In the genomic region with DNA sequence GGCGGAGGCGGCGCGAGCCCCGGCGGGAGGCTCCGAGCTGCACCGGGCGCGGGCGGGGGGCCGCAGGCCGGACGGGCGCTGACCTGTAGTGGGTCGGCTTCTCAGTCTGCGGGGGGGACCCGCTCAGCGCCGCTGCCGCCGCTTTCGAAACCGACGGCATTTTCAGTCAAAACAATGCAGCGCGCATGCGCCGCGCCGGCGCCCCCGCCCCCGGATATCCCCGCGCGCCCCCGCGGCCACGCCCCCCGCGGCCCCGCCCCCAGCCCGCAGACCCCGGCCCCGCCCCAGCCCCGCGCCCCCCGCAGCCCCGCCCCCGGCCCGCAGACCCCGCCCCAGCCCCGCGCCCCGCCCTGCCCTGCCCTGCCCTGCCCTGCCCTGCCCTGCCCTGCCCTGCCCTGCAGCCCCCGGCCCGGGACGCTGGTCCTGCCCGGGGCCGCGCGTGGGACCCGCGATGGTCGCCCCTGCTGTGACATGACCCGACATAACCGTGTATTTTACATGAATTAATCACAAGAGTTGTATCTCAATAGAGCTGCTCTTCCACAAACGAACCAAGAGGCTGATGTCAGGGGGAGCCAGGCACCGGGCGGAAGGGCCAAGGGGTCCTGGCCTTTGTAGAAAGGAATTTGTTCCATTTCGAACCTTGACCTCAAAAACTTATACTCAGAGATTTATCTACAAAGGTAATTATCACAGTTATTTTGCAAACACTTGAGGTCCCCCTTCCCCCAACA, we compare ENCODE assay signal across 8 cellular contexts.
DNase-seq lines count a peak whose midpoint lies in the region; ATAC-seq lines count a peak whose summit lies in the region.

A gene with protein sequence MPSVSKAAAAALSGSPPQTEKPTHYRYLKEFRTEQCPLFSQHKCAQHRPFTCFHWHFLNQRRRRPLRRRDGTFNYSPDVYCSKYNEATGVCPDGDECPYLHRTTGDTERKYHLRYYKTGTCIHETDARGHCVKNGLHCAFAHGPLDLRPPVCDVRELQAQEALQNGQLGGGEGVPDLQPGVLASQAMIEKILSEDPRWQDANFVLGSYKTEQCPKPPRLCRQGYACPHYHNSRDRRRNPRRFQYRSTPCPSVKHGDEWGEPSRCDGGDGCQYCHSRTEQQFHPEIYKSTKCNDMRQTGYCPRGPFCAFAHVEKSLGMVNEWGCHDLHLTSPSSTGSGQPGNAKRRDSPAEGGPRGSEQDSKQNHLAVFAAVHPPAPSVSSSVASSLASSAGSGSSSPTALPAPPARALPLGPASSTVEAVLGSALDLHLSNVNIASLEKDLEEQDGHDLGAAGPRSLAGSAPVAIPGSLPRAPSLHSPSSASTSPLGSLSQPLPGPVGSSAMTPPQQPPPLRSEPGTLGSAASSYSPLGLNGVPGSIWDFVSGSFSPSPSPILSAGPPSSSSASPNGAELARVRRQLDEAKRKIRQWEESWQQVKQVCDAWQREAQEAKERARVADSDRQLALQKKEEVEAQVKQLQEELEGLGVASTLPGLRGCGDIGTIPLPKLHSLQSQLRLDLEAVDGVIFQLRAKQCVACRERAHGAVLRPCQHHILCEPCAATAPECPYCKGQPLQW (minus strand): TSS at position 173 of the 734 bp plus-strand sequence. CDS start 13 bp downstream, at position 160.

- ATAC-seq in memory B cell (ENCODE audit: low read depth) (peak; percentile 66), HG02981 (IDR thresholded peaks at IDR 0.05; ENCODE audit: unreplicated experiment) (no peak)

- DNase-seq in EH (ENCODE audit: low read depth) = peak; percentile 64
- DNase-seq in HCEC 1CT = peak; percentile 36
- DNase-seq in NCI-H345 (lab: John Stamatoyannopoulos, UW) = peak; percentile 78
- DNase-seq in activated CD8-positive, alpha-beta memory T cell treated with anti-CD3 and anti-CD28 coated beads for 24 hours = peak; percentile 90
- peak; percentile 78 for DNase-seq in effector CD8-positive, alpha-beta T cell (lab: John Stamatoyannopoulos, UW)
- peak; percentile 74 to 79 for DNase-seq in memory B cell (ENCODE audit: low spot score in 2 of 2)
- peak; percentile 75 for DNase-seq in stimulated activated CD8-positive, alpha-beta memory T cell treated with anti-CD3 and anti-CD28 coated beads, Interleukin-12 subunit alpha, Interleukin-12 subunit beta, amount 100 ng/mL, for 1 hour (ENCODE audit: low read depth)

- peak within 1 kb of the TSS; percentile 93 for H3K27ac Mint-ChIP-seq in memory B cell

- H3K9me3 Mint-ChIP-seq in memory B cell = no peaks in the 10 kb centered on the region

- H3K27me3 Mint-ChIP-seq in memory B cell = no peaks in the 10 kb centered on the region

- peaks cover 7% of the 10 kb centered on the region for H3K4me1 Mint-ChIP-seq in memory B cell

- no peaks in the 10 kb centered on the region for H3K36me3 Mint-ChIP-seq in memory B cell

- peak within 1 kb of the TSS; percentile 90 for H3K4me3 Mint-ChIP-seq in memory B cell

Comparison
In these comparisons a context has a peak if more than half of its experiments do, and no peak if none do; other contexts are left out.
1. DNase-seq: peak in every context shown above with its lines; median percentile 90 in activated CD8-positive, alpha-beta memory T cell treated with anti-CD3 and anti-CD28 coated beads for 24 hours; 78 in NCI-H345; 78 in effector CD8-positive, alpha-beta T cell; 76 in memory B cell; 75 in stimulated activated CD8-positive, alpha-beta memory T cell treated with anti-CD3 and anti-CD28 coated beads, Interleukin-12 subunit alpha, Interleukin-12 subunit beta, amount 100 ng/mL, for 1 hour; 64 in EH; 36 in HCEC 1CT.